Comparison of ENCODE assay signal across 14 cellular contexts in the genomic region with DNA sequence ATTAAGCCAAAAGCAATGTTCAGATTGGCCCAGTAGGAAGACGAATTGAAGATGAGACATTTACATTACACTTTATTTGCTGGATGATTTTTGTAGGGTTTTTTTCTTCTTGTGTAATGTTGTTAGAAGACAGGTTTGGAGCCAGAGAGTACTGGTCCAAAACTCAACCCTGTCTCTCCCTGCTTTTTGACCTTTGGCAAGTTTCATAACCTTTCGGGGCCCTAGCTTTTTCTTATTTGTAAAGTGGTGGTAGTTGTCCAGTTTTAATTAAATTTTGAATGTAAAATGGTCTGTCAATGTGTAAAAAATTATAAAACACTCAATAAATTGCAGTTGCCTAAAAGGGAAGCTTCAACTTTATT. TPM values are rescaled to one million over a fixed set of nuclear protein-coding genes. Genes with fewer than 3 reads are reported as not detected.
A peak's percentile ranks its signal among the peaks of the same experiment; 100 is the strongest.
DNase-seq lines count a peak whose midpoint lies in the region; ATAC-seq and TF ChIP-seq lines count a peak whose summit lies in the region.
"Had no signal": no experiment of that assay in that cellular context is flagged by ENCODE, and none has a peak within 500 bp of the region (broad histone marks: within the 10 kb centered on the region; RNA-seq: fewer than 3 reads in every experiment).

No MANE protein-coding gene starts in this region.

- DNase-seq in caudate nucleus (lab: John Stamatoyannopoulos, UW) (no peak), gastrocnemius medialis (no peak), middle frontal gyrus (ENCODE audit: extremely low spot score, low spot score) (no peak), Karpas-422 (no peak)
- DNase-seq: activated CD4-positive, alpha-beta T cell treated with anti-CD3 and anti-CD28 coated beads for 4 hours; activated T-cell treated with anti-CD3 and anti-CD28 coated beads, Interleukin-2, amount 50 U/mL, for 24 hours; amygdala; NCI-H1694 treated with DMSO at 0.1 percent for 48 hours; RPMI8226 had no signal

- no peaks in the 10 kb centered on the region; the same call in 1 of the 2 replicates for H4K20me1 ChIP-seq in BLaER1
- peaks cover 15% of the 10 kb centered on the region; the same call in 1 of the 2 replicates for H4K20me1 ChIP-seq in Karpas-422 (ENCODE audit: insufficient read depth, low read depth, low read length)

- no peak for TF ChIP-seq POLR2A in gastrocnemius medialis (IDR thresholded peaks at IDR 0.05)

- H2AFZ ChIP-seq in Karpas-422 (ENCODE audit: low read length): no peak overlapping the region

- in situ Hi-C loops in gastrocnemius medialis (cut with MboI; ENCODE audit: low sequenced_read_pairs in 4 of 4): no loop called here

- no peaks in the 10 kb centered on the region for H3K9me2 ChIP-seq in Karpas-422 (replicated peaks; ENCODE audit: insufficient read depth, low read length)

- H3K27ac ChIP-seq in BLaER1 (no peak overlapping the region), caudate nucleus (ENCODE audit: low read depth, low read length) (peak overlapping the region; percentile 8), liver (ENCODE audit: low read depth in 1 of 2, low read length in 2 of 2) (peak overlapping the region; percentile 81 to 85), gastrocnemius medialis (peak overlapping the region; percentile 12 to 74 (median 68)), Karpas-422 (ENCODE audit: low read length) (no peak overlapping the region)

- H3K79me2 ChIP-seq in Karpas-422 (ENCODE audit: low read length): no peaks in the 10 kb centered on the region

- H3K27me3 ChIP-seq in BLaER1 (no peaks in the 10 kb centered on the region), liver (ENCODE audit: control insufficient read depth in 4 of 4, insufficient read depth in 4 of 4, low read length in 3 of 4) (no peaks in the 10 kb centered on the region), gastrocnemius medialis (no peaks in the 10 kb centered on the region), Karpas-422 (ENCODE audit: low read length) (no peaks in the 10 kb centered on the region)

- ATAC-seq in gastrocnemius medialis (no peak), GM19452 (IDR thresholded peaks at IDR 0.05; ENCODE audit: unreplicated experiment) (no peak), GM19467 (IDR thresholded peaks at IDR 0.05; ENCODE audit: unreplicated experiment) (no peak)
- ATAC-seq: HCT116 had no signal

- H3K4me2 ChIP-seq in BLaER1 (peak overlapping the region; percentile 52), Karpas-422 (ENCODE audit: low read depth, low read length, poor library complexity, severe bottlenecking) (no peak overlapping the region)

- H3K36me3 ChIP-seq in BLaER1 (no peaks in the 10 kb centered on the region), liver (ENCODE audit: control insufficient read depth in 4 of 4, insufficient read depth in 3 of 4, low read depth in 1 of 4, low read length in 3 of 4) (no peaks in the 10 kb centered on the region), gastrocnemius medialis (no peaks in the 10 kb centered on the region), Karpas-422 (ENCODE audit: insufficient read depth, low read length) (no peaks in the 10 kb centered on the region)

- no peak for TF ChIP-seq CTCF in liver (IDR thresholded peaks at IDR 0.05; ENCODE audit: low read depth, low read length, missing input control)
- no peak for TF ChIP-seq CTCF in gastrocnemius medialis (IDR thresholded peaks at IDR 0.05 in 4 of 5, conservative IDR thresholded peaks at IDR 0.05 in 1 of 5)

- intact Hi-C loops in gastrocnemius medialis (cut with DNase I; ENCODE audit: low total_unique reads): no loop called here

- peaks cover 47% of the 10 kb centered on the region for H3K4me1 ChIP-seq in BLaER1
- H3K4me1 ChIP-seq in liver (ENCODE audit: control insufficient read depth in 4 of 4, insufficient read depth in 4 of 4, low read length in 3 of 4): peaks cover 5 to 53% (median 46%) of the 10 kb centered on the region in 4 donors
- H3K4me1 ChIP-seq in gastrocnemius medialis: peaks cover 40 to 44% of the 10 kb centered on the region in 2 donors
- peaks cover 27% of the 10 kb centered on the region for H3K4me1 ChIP-seq in Karpas-422 (ENCODE audit: low read length)

- H3K9me3 ChIP-seq in BLaER1 (peaks cover 5% of the 10 kb centered on the region; the same call in 1 of the 2 replicates), liver (ENCODE audit: control insufficient read depth in 4 of 4, low read length in 3 of 4) (no peaks in the 10 kb centered on the region), gastrocnemius medialis (no peaks in the 10 kb centered on the region), Karpas-422 (ENCODE audit: low read length) (no peaks in the 10 kb centered on the region)

- H3K9ac ChIP-seq in BLaER1: no peak overlapping the region
- H3K9ac ChIP-seq in liver (ENCODE audit: low read depth in 1 of 2, low read length in 2 of 2): no peak overlapping the region
- no peak overlapping the region for H3K9ac ChIP-seq in Karpas-422 (ENCODE audit: low read length)

- WGBS in liver: 23% methylated on average over 2 of the region's 2 CpGs

- TF ChIP-seq RAD21 in liver (IDR thresholded peaks at IDR 0.05): no peak

- no peak overlapping the region for H3K4me3 ChIP-seq in BLaER1
- no peak overlapping the region for H3K4me3 ChIP-seq in liver (ENCODE audit: low read depth in 1 of 3, low read length in 3 of 3)
- peak overlapping the region in 1 of 4 donors; percentile 22 for H3K4me3 ChIP-seq in gastrocnemius medialis
- no peak overlapping the region for H3K4me3 ChIP-seq in Karpas-422 (ENCODE audit: low read length)

TF ChIP-seq in liver, 16 proteins besides CTCF, POLR2A, EP300 and RAD21:
- TF ChIP-seq FOXA1 (IDR thresholded peaks at IDR 0.05) (no peak), HNF4A (conservative IDR thresholded peaks at IDR 0.05) (peak; percentile 72 to 73), YY1 (IDR thresholded peaks at IDR 0.05) (peak; percentile 27), RXRA (IDR thresholded peaks at IDR 0.05) (peak in 1 of 2 donors; percentile 19)

RNA-seq across cellular contexts. Expression of a gene that starts 29.5 kb away (rescaled TPM):
- total RNA-seq in liver (10 to 100 TPM; 14.6 to 47.5 TPM), gastrocnemius medialis (10 to 100 TPM in 3 of 4 donors, 1 to 10 TPM in 1; 6.3 to 20.6 (median 13.9) TPM)
- 10 to 100 TPM; 11.2 to 18.6 TPM for polyA plus RNA-seq in liver
- 3.4 and 7.2 TPM in 2 replicates for total RNA-seq in Karpas-422 (2014; rRNA removed; shearing (Covaris generic); ENCODE audit: low replicate concordance)

Comparison
In these comparisons a context has a peak if more than half of its experiments do, and no peak if none do; other contexts are left out.
1. H3K27ac ChIP-seq: peak in caudate nucleus (single experiment), liver (2 of 2) and gastrocnemius medialis (4 of 4); none in BLaER1 (single experiment) and Karpas-422 (single experiment).